12 cellular contexts compared by ENCODE assay signal in genomic region chr2:186422226-186422625, GRCh38.
DNase-seq lines count a peak whose midpoint lies in the region; ATAC-seq and TF ChIP-seq lines count a peak whose summit lies in the region.
"Had no signal": no experiment of that assay in that cellular context is flagged by ENCODE, and none has a peak within 500 bp of the region (broad histone marks: within the 10 kb centered on the region; RNA-seq: fewer than 3 reads in every experiment).

No MANE protein-coding gene starts in this region.

- H3K36me3 Mint-ChIP-seq in activated naive CD8-positive, alpha-beta T cell treated with anti-CD3 and anti-CD28 coated beads for 36 hours, result peaks cover 14% of the 10 kb centered on the region

- peak overlapping the region in 1 of 2 donors; percentile 39 for H3K27ac ChIP-seq in ascending aorta
- no peak overlapping the region for H3K27ac ChIP-seq in tibial artery
- H3K27ac ChIP-seq: HL-60 had no signal

- peak; percentile 65 for ATAC-seq in left ventricle myocardium superior
- ATAC-seq: GM12878, natural killer cell had no signal

- TF ChIP-seq CTCF in ascending aorta (IDR thresholded peaks at IDR 0.05), result no peak
- no peak for TF ChIP-seq CTCF in tibial artery (IDR thresholded peaks at IDR 0.05)
- no peak for TF ChIP-seq CTCF in BE2C (IDR thresholded peaks at IDR 0.05; ENCODE audit: low read depth, low read length)

- H3K4me1 ChIP-seq in ascending aorta (peaks cover 0 to 7% of the 10 kb centered on the region in 2 donors), tibial artery (peaks cover 0 to 9% (median 0%) of the 10 kb centered on the region in 4 donors), BE2C (no peaks in the 10 kb centered on the region)

- DNase-seq in HS-27A (ENCODE audit: low read depth) (peak; percentile 26), ascending aorta (ENCODE audit: low spot score in 2 of 2) (peak; percentile 37 to 83), left ventricle myocardium superior (peak; percentile 27), tibial artery (peak; percentile 63 to 79), activated T-cell treated with anti-CD3 and anti-CD28 coated beads for 4 hours (no peak), BE2C (no peak)
- no peak for DNase-seq in activated naive CD8-positive, alpha-beta T cell treated with anti-CD3 and anti-CD28 coated beads for 36 hours
- DNase-seq: activated naive CD4-positive, alpha-beta T cell treated with Interleukin-2 at 50 U/mL for 16 hours; natural killer cell; NCI-H748 treated with DMSO at 0.1 percent for 48 hours had no signal

- intact Hi-C loops in ascending aorta (cut with DNase I) (loop anchor here (1.0 kb wide), 1 partner anchor 64 kb away; the partner anchor contains the start of gene ZC3H15), left ventricle myocardium superior (cut with micrococcal nuclease) (no loop called here), tibial artery (cut with DNase I; ENCODE audit: low total_unique reads) (no loop called here)

- H3K9me3 ChIP-seq in ascending aorta (no peaks in the 10 kb centered on the region), tibial artery (no peaks in the 10 kb centered on the region), BE2C (no peaks in the 10 kb centered on the region)

- H3K27me3 ChIP-seq in ascending aorta (no peaks in the 10 kb centered on the region), tibial artery (no peaks in the 10 kb centered on the region), BE2C (no peaks in the 10 kb centered on the region)

- no peak overlapping the region for H3K27ac Mint-ChIP-seq in activated naive CD8-positive, alpha-beta T cell treated with anti-CD3 and anti-CD28 coated beads for 36 hours
- H3K27ac Mint-ChIP-seq: natural killer cell had no signal

- no peaks in the 10 kb centered on the region for H3K9me3 Mint-ChIP-seq in activated naive CD8-positive, alpha-beta T cell treated with anti-CD3 and anti-CD28 coated beads for 36 hours

- H3K36me3 ChIP-seq in ascending aorta (no peaks in the 10 kb centered on the region), tibial artery (peaks cover 0 to 4% (median 0%) of the 10 kb centered on the region in 3 donors), BE2C (no peaks in the 10 kb centered on the region)

- no peaks in the 10 kb centered on the region for H3K27me3 Mint-ChIP-seq in activated naive CD8-positive, alpha-beta T cell treated with anti-CD3 and anti-CD28 coated beads for 36 hours

- no peak overlapping the region for H3K4me3 Mint-ChIP-seq in activated naive CD8-positive, alpha-beta T cell treated with anti-CD3 and anti-CD28 coated beads for 36 hours
- H3K4me3 Mint-ChIP-seq: natural killer cell had no signal

- H3K4me1 Mint-ChIP-seq in activated naive CD8-positive, alpha-beta T cell treated with anti-CD3 and anti-CD28 coated beads for 36 hours, result peaks cover 7% of the 10 kb centered on the region

- H3K4me3 ChIP-seq in ascending aorta, result no peak overlapping the region
- no peak overlapping the region for H3K4me3 ChIP-seq in tibial artery
- no peak overlapping the region for H3K4me3 ChIP-seq in BE2C (ENCODE audit: low read depth, low read length)
- H3K4me3 ChIP-seq: GM12878 had no signal

Comparison
In these comparisons a context has a peak if more than half of its experiments do, and no peak if none do; other contexts are left out.
1. DNase-seq: peak in HS-27A (single experiment), ascending aorta (2 of 2), left ventricle myocardium superior (single experiment) and tibial artery (2 of 2); none in activated naive CD8-positive, alpha-beta T cell treated with anti-CD3 and anti-CD28 coated beads for 36 hours (single experiment), activated T-cell treated with anti-CD3 and anti-CD28 coated beads for 4 hours (single experiment) and BE2C (single experiment).